16 cellular contexts compared by ENCODE assay signal in genomic region chr1:8653878-8654277, GRCh38.
"Had no signal": no experiment of that assay in that cellular context is flagged by ENCODE, and none has a peak within 500 bp of the region (broad histone marks: within the 10 kb centered on the region; RNA-seq: fewer than 3 reads in every experiment).

No MANE protein-coding gene starts in this region.

- H3K4me3 ChIP-seq: colonic mucosa, psoas muscle, sigmoid colon had no signal

- H3K36me3 ChIP-seq: colonic mucosa had no signal

- H3K4me3 Mint-ChIP-seq: activated naive CD4-positive, alpha-beta T cell treated with anti-CD3 and anti-CD28 coated beads for 36 hours; mesothelial cell of epicardium had no signal

- H3K27ac Mint-ChIP-seq: activated naive CD4-positive, alpha-beta T cell treated with anti-CD3 and anti-CD28 coated beads for 36 hours; mesothelial cell of epicardium had no signal

- DNase-seq: activated CD4-positive, alpha-beta T cell treated with anti-CD3 and anti-CD28 coated beads for 4 hours; activated CD8-positive, alpha-beta memory T cell treated with anti-CD3 and anti-CD28 coated beads for 24 hours; activated naive CD4-positive, alpha-beta T cell treated with anti-CD3 and anti-CD28 coated beads for 36 hours; caudate nucleus; colonic mucosa; effector CD4-positive, alpha-beta T cell; kidney; nucleus accumbens; psoas muscle; sigmoid colon; stimulated activated CD4-positive, alpha-beta T cell treated with anti-CD3 and anti-CD28 coated beads, Interleukin-2, amount 100 ng/mL, for 24 hours; stimulated activated naive CD4-positive, alpha-beta T cell treated with Interleukin-2 at 50 U/mL for 16 hours; T-helper 9 cell; trophoblast cell had no signal

- ATAC-seq: psoas muscle had no signal

- H3K4me1 ChIP-seq: colonic mucosa had no signal

- H3K9me3 Mint-ChIP-seq: activated naive CD4-positive, alpha-beta T cell treated with anti-CD3 and anti-CD28 coated beads for 36 hours had no signal

- H3K27ac ChIP-seq: colonic mucosa, psoas muscle, sigmoid colon, VCaP had no signal

- H3K27me3 ChIP-seq: colonic mucosa, sigmoid colon had no signal
